13 cellular contexts compared by ENCODE assay signal in genomic region chr13:31221057-31221456, GRCh38.
"Had no signal": no experiment of that assay in that cellular context is flagged by ENCODE, and none has a peak within 500 bp of the region (broad histone marks: within the 10 kb centered on the region; RNA-seq: fewer than 3 reads in every experiment).

No MANE protein-coding gene starts in this region.

- H3K9me3 ChIP-seq: left lung, upper lobe of left lung, uterus had no signal

- H3K36me3 ChIP-seq: left lung, upper lobe of left lung, uterus had no signal

- ATAC-seq: esophagus mucosa, left lung had no signal

- H3K4me2 ChIP-seq: smooth muscle cell had no signal

- H3K4me3 ChIP-seq: left lung, lung, smooth muscle cell, upper lobe of left lung, uterus had no signal

- H3K4me1 ChIP-seq: left lung, upper lobe of left lung, uterus had no signal

- H3K27ac ChIP-seq: left lung, upper lobe of left lung, uterus had no signal

- H3K27me3 ChIP-seq: left lung, upper lobe of left lung, uterus had no signal

- DNase-seq: effector memory CD4-positive, alpha-beta T cell; islet precursor cell; left lung; mesenchymal stem cell; midbrain; naive B cell; stimulated activated CD4-positive, alpha-beta T cell treated with anti-CD3 and anti-CD28 coated beads, Interleukin-2, amount 100 ng/mL, for 48 hours; stimulated activated naive CD4-positive, alpha-beta T cell treated with Interleukin-2 at 50 U/mL for 16 hours; upper lobe of left lung; uterus had no signal
